23 cellular contexts compared by ENCODE assay signal in genomic region chr15:24747376-24747775, GRCh38.
"Had no signal": no experiment of that assay in that cellular context is flagged by ENCODE, and none has a peak within 500 bp of the region (broad histone marks: within the 10 kb centered on the region; RNA-seq: fewer than 3 reads in every experiment).

No MANE protein-coding gene starts in this region.

- H3K9me3 ChIP-seq: colonic mucosa, gastrocnemius medialis had no signal

- H3K4me1 ChIP-seq: colonic mucosa, esophagus muscularis mucosa, esophagus squamous epithelium, foreskin keratinocyte, gastrocnemius medialis, gastroesophageal sphincter, heart left ventricle, heart right ventricle had no signal

- H3K36me3 ChIP-seq: colonic mucosa, esophagus muscularis mucosa, esophagus squamous epithelium, gastrocnemius medialis, gastroesophageal sphincter, heart left ventricle, heart right ventricle had no signal

- H3K4me3 ChIP-seq: colonic mucosa, coronary artery, dorsolateral prefrontal cortex, esophagus muscularis mucosa, esophagus squamous epithelium, gastrocnemius medialis, gastroesophageal sphincter, heart left ventricle, heart right ventricle had no signal

- DNase-seq: colonic mucosa; cortex of kidney; dermis blood vessel endothelial cell; dorsolateral prefrontal cortex; effector CD4-positive, alpha-beta T cell; effector CD8-positive, alpha-beta T cell; effector memory CD4-positive, alpha-beta T cell; effector memory CD8-positive, alpha-beta T cell; endodermal cell; erythroblast; esophagus squamous epithelium; foreskin fibroblast; foreskin keratinocyte; foreskin melanocyte; gastrocnemius medialis; glutamatergic neuron; head of caudate nucleus; heart left ventricle; heart right ventricle had no signal

- H3K27me3 ChIP-seq: colonic mucosa, esophagus squamous epithelium, foreskin keratinocyte, gastrocnemius medialis, heart left ventricle had no signal

- H3K27ac ChIP-seq: colonic mucosa, coronary artery, dorsolateral prefrontal cortex, epithelial cell of prostate, esophagus muscularis mucosa, esophagus squamous epithelium, foreskin keratinocyte, gastrocnemius medialis, gastroesophageal sphincter, heart left ventricle, heart right ventricle had no signal
